ENCODE assay signal across 11 cellular contexts in the genomic region with DNA sequence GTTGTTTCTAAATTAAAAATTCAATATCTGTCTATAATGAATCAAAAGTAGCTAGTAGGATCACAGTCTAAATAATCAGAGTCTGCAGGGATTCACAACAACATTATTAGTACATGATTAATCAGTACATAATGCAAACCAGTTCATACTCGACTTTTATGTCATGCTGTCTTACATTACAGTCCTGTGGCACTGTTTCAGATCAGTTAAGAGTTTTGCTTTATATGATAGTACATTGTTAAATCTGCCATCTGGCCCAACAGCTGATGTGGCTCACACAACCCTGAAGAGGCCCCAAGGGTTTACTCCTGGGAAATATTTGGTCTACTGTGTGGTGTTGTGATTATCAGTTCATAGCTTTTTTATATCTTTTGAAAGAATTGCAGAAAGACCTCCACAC.
DNase-seq lines count a peak whose midpoint lies in the region; ATAC-seq and TF ChIP-seq lines count a peak whose summit lies in the region.
"Had no signal": no experiment of that assay in that cellular context is flagged by ENCODE, and none has a peak within 500 bp of the region (broad histone marks: within the 10 kb centered on the region; RNA-seq: fewer than 3 reads in every experiment).

No MANE protein-coding gene starts in this region.

- H3F3A ChIP-seq in smooth muscle cell (ENCODE audit: low read depth) = no peaks in the 10 kb centered on the region

- H4K20me1 ChIP-seq in smooth muscle cell (ENCODE audit: low read depth) = no peaks in the 10 kb centered on the region

- WGBS in smooth muscle cell (ENCODE audit: low lambda C conversion rate) = 21% methylated on average over 1 of the region's 1 CpG

- TF ChIP-seq CTCF in HFF-Myc (IDR thresholded peaks at IDR 0.05; ENCODE audit: low read depth, low read length, missing control alignments) = no peak
- TF ChIP-seq CTCF in smooth muscle cell (IDR thresholded peaks at IDR 0.05; ENCODE audit: borderline replicate concordance, insufficient read depth, poor library complexity, severe bottlenecking) = no peak
- TF ChIP-seq CTCF in coronary artery (IDR thresholded peaks at IDR 0.05) = no peak

- ATAC-seq in HG03354 (IDR thresholded peaks at IDR 0.05; ENCODE audit: poor library complexity, severe bottlenecking, unreplicated experiment) (no peak), GM21390 (IDR thresholded peaks at IDR 0.05; ENCODE audit: unreplicated experiment) (no peak)
- ATAC-seq: GM12878 had no signal

- H3K27ac ChIP-seq in smooth muscle cell (ENCODE audit: low read depth) (peak overlapping the region; percentile 56), coronary artery (no peak overlapping the region)

- DNase-seq in HFF-Myc (ENCODE audit: extremely low read depth, low read depth) (peak; percentile 41), RPMI7951 (ENCODE audit: low read depth) (peak; percentile 6), fibroblast of the conjunctiva (ENCODE audit: low read depth) (peak; percentile 53), smooth muscle cell (lab: John Stamatoyannopoulos, UW; ENCODE audit: unreplicated experiment) (no peak), coronary artery (ENCODE audit: low spot score) (no peak)
- DNase-seq: activated CD4-positive, alpha-beta memory T cell treated with anti-CD3 and anti-CD28 coated beads, Interleukin-2, amount 10 ng/mL, durations not matched to agents 7 days and 5 days; activated naive CD4-positive, alpha-beta T cell treated with anti-CD3 and anti-CD28 coated beads, Interleukin-2, amount 50 U/mL, for 16 hours; head of caudate nucleus had no signal

- no peaks in the 10 kb centered on the region for H3K9me3 ChIP-seq in smooth muscle cell (replicated peaks; ENCODE audit: low read depth)

- H3K4me3 ChIP-seq in HFF-Myc (replicated peaks; ENCODE audit: low read depth, low read length) (no peak overlapping the region), smooth muscle cell (no peak overlapping the region), coronary artery (no peak overlapping the region)
- H3K4me3 ChIP-seq: GM12878 had no signal

- no peaks in the 10 kb centered on the region for H3K79me2 ChIP-seq in smooth muscle cell (ENCODE audit: low read depth)

- no peaks in the 10 kb centered on the region for H3K27me3 ChIP-seq in smooth muscle cell (ENCODE audit: low read depth)

- peaks cover 3% of the 10 kb centered on the region for H3K4me1 ChIP-seq in smooth muscle cell (ENCODE audit: low read depth)

- no peaks in the 10 kb centered on the region for H3K36me3 ChIP-seq in smooth muscle cell (ENCODE audit: low read depth)

- peak overlapping the region; percentile 77 for H3K4me2 ChIP-seq in smooth muscle cell

- no peak overlapping the region for H3K9ac ChIP-seq in smooth muscle cell (ENCODE audit: low read depth)

- H2AFZ ChIP-seq in smooth muscle cell (ENCODE audit: low read depth) = no peak overlapping the region

Comparison
In these comparisons a context has a peak if more than half of its experiments do, and no peak if none do; other contexts are left out.
1. DNase-seq: peak in HFF-Myc (single experiment), RPMI7951 (single experiment) and fibroblast of the conjunctiva (single experiment); none in smooth muscle cell (single experiment) and coronary artery (single experiment).